ENCODE assay signal across 19 cellular contexts in the genomic region with DNA sequence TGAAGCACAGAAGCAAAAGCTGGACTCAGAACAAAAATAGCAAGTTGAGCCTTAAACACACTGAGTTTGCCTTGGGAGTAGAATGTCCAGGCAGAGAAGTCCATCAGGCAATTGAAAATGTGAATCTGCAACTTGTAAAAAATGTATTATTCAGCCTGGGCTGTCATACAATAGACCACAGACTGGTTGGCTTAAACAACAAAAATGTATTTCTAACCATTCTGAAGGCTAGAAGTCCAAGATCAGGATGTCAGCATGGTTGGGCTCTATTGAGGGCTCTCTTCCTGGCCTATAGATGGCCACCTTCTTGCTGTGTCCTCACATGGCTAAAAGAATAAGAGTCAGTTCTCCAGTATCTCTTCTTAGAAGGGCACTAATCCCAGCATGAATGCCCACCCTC.
"Had no signal": no experiment of that assay in that cellular context is flagged by ENCODE, and none has a peak within 500 bp of the region (broad histone marks: within the 10 kb centered on the region; RNA-seq: fewer than 3 reads in every experiment).

No MANE protein-coding gene starts in this region.

- H3K4me2 ChIP-seq: SK-N-SH had no signal

- DNase-seq: KBM-7, MM.1S, NCI-H1105, NCI-H1417, NCI-H146, NCI-H1694 treated with DMSO at 0.1 percent for 48 hours, NCI-H1930, NCI-H2081, NCI-H2107, NCI-H2227 treated with DMSO at 0.1 percent for 48 hours, NCI-H524 treated with DMSO at 0.1 percent for 48 hours, NCI-H69, NCI-H774, SHP77, SK-N-SH, SW 1271, T-cell had no signal

- H3K9ac ChIP-seq: SK-N-SH had no signal

- H3K27ac ChIP-seq: HL-60, RWPE1 had no signal

- ATAC-seq: T-cell had no signal

- H3K9me2 ChIP-seq: SK-N-SH had no signal

- H3K9me3 ChIP-seq: SK-N-SH had no signal
